ENCODE assay signal across 1 cellular context in the genomic region with DNA sequence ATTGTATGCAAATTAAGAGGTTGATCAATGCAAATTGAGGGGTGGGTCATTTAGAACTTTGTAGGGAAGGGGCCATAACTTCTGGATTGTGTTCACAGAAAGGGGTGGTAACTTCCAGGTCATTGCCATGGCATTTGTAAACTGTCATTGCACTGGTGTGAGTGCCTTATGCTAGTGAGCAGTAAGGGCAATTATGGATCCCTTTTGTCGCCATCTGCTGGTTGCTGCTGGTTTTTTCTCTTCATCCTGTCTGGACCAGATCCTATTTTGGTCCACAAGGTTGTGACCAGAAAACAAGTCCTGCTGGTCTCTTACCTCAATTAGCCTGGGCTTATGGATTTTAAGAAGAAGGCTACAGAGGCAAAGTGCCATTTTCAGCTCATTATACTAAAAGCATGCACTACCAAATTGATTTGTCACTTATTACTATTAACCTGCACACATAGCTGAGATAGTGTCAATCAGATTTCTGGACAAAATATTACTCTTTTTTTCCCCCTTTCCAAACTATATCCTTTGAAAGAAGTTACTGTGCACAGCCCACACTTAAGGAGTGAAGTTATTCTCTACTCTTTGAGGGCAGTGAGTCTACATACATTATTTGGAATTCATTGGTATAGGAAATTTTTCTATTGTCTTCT.
TF ChIP-seq lines count a peak whose summit lies in the region.

No MANE protein-coding gene starts in this region.

TF ChIP-seq in HepG2, 621 proteins besides CTCF, POLR2A, EP300 and RAD21 (continued from another document and continues in another):
- TF ChIP-seq, protein P1, sequence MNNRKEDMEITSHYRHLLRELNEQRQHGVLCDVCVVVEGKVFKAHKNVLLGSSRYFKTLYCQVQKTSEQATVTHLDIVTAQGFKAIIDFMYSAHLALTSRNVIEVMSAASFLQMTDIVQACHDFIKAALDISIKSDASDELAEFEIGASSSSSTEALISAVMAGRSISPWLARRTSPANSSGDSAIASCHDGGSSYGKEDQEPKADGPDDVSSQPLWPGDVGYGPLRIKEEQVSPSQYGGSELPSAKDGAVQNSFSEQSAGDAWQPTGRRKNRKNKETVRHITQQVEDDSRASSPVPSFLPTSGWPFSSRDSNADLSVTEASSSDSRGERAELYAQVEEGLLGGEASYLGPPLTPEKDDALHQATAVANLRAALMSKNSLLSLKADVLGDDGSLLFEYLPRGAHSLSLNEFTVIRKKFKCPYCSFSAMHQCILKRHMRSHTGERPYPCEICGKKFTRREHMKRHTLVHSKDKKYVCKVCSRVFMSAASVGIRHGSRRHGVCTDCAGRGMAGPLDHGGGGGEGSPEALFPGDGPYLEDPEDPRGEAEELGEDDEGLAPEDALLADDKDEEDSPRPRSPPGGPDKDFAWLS (CRISPR knock-in tag; IDR thresholded peaks at IDR 0.05; ENCODE audit: borderline replicate concordance): no peak
- TF ChIP-seq KLF16 (CRISPR knock-in tag; IDR thresholded peaks at IDR 0.05) (no peak), GATAD2A (CRISPR knock-in tag; IDR thresholded peaks at IDR 0.05) (0 out of 2 replicates have a peak, but pooled peaks have one; percentile 15), TARDBP (CRISPR knock-in tag; IDR thresholded peaks at IDR 0.05) (no peak), ZNF616 (CRISPR knock-in tag; IDR thresholded peaks at IDR 0.05; ENCODE audit: low read depth) (no peak), ATAD3A (CRISPR knock-in tag; IDR thresholded peaks at IDR 0.05) (no peak), ZNF367 (CRISPR knock-in tag; IDR thresholded peaks at IDR 0.05; ENCODE audit: borderline replicate concordance) (no peak), ZNF615 (CRISPR knock-in tag; IDR thresholded peaks at IDR 0.05; ENCODE audit: borderline replicate concordance) (no peak), ASH2L (IDR thresholded peaks at IDR 0.05; ENCODE audit: insufficient read length, low read depth, low read length) (no peak), RBM39 (IDR thresholded peaks at IDR 0.05; ENCODE audit: low read depth, low read length, poor library complexity, severe bottlenecking) (no peak), NR2C2 (CRISPR knock-in tag; IDR thresholded peaks at IDR 0.05; ENCODE audit: borderline replicate concordance) (peak; percentile 79), NRL (CRISPR knock-in tag; IDR thresholded peaks at IDR 0.05; ENCODE audit: borderline replicate concordance) (no peak), EEA1 (CRISPR knock-in tag; IDR thresholded peaks at IDR 0.05; ENCODE audit: borderline replicate concordance) (no peak), ARHGAP35 (CRISPR knock-in tag; IDR thresholded peaks at IDR 0.05; ENCODE audit: borderline replicate concordance) (no peak), ZNF776 (CRISPR knock-in tag; IDR thresholded peaks at IDR 0.05) (no peak), SIN3B (IDR thresholded peaks at IDR 0.05; ENCODE audit: low read length) (no peak), ZNF224 (CRISPR knock-in tag; IDR thresholded peaks at IDR 0.05) (no peak), PITX1 (CRISPR knock-in tag; IDR thresholded peaks at IDR 0.05) (no peak), HDAC1 (CRISPR knock-in tag; IDR thresholded peaks at IDR 0.05) (no peak), ZNF382 (CRISPR knock-in tag; IDR thresholded peaks at IDR 0.05; ENCODE audit: borderline replicate concordance) (no peak), ZBTB7B (CRISPR knock-in tag; IDR thresholded peaks at IDR 0.05) (no peak), SNRNP70 (IDR thresholded peaks at IDR 0.05; ENCODE audit: low read depth, low read length) (no peak), CBX5 (CRISPR knock-in tag; IDR thresholded peaks at IDR 0.05; ENCODE audit: borderline replicate concordance) (no peak), MIXL1 (CRISPR knock-in tag; IDR thresholded peaks at IDR 0.05) (peak; percentile 69), ATRX (CRISPR knock-in tag; IDR thresholded peaks at IDR 0.05; ENCODE audit: borderline replicate concordance) (no peak), NFKBIZ (CRISPR knock-in tag; IDR thresholded peaks at IDR 0.05) (no peak), ZNF432 (CRISPR knock-in tag; IDR thresholded peaks at IDR 0.05; ENCODE audit: borderline replicate concordance) (no peak), SMYD3 (CRISPR knock-in tag; IDR thresholded peaks at IDR 0.05) (no peak), NR2F2 (IDR thresholded peaks at IDR 0.05; ENCODE audit: borderline replicate concordance, low read depth) (no peak), CHCHD3 (CRISPR knock-in tag; IDR thresholded peaks at IDR 0.05) (no peak), HNRNPUL1 (IDR thresholded peaks at IDR 0.05; ENCODE audit: low read depth, low read length) (no peak), ZNF3 (CRISPR knock-in tag; IDR thresholded peaks at IDR 0.05) (no peak)
- TF ChIP-seq, protein P2, sequence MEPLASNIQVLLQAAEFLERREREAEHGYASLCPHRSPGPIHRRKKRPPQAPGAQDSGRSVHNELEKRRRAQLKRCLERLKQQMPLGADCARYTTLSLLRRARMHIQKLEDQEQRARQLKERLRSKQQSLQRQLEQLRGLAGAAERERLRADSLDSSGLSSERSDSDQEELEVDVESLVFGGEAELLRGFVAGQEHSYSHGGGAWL (CRISPR knock-in tag; IDR thresholded peaks at IDR 0.05): no peak
- TF ChIP-seq, protein P3, sequence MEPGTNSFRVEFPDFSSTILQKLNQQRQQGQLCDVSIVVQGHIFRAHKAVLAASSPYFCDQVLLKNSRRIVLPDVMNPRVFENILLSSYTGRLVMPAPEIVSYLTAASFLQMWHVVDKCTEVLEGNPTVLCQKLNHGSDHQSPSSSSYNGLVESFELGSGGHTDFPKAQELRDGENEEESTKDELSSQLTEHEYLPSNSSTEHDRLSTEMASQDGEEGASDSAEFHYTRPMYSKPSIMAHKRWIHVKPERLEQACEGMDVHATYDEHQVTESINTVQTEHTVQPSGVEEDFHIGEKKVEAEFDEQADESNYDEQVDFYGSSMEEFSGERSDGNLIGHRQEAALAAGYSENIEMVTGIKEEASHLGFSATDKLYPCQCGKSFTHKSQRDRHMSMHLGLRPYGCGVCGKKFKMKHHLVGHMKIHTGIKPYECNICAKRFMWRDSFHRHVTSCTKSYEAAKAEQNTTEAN (CRISPR knock-in tag; conservative IDR thresholded peaks at IDR 0.05): no peak
- TF ChIP-seq, protein P4, sequence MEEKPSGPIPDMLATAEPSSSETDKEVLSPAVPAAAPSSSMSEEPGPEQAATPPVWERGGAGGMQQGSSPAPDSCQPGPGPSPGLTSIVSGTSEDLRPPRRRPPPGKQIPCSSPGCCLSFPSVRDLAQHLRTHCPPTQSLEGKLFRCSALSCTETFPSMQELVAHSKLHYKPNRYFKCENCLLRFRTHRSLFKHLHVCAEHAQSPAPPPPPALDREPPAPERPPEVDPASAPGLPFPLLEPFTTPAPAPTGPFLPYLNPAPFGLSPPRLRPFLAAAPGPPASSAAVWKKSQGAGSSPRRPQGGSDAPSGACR (CRISPR knock-in tag; IDR thresholded peaks at IDR 0.05): no peak
- TF ChIP-seq, protein P5, sequence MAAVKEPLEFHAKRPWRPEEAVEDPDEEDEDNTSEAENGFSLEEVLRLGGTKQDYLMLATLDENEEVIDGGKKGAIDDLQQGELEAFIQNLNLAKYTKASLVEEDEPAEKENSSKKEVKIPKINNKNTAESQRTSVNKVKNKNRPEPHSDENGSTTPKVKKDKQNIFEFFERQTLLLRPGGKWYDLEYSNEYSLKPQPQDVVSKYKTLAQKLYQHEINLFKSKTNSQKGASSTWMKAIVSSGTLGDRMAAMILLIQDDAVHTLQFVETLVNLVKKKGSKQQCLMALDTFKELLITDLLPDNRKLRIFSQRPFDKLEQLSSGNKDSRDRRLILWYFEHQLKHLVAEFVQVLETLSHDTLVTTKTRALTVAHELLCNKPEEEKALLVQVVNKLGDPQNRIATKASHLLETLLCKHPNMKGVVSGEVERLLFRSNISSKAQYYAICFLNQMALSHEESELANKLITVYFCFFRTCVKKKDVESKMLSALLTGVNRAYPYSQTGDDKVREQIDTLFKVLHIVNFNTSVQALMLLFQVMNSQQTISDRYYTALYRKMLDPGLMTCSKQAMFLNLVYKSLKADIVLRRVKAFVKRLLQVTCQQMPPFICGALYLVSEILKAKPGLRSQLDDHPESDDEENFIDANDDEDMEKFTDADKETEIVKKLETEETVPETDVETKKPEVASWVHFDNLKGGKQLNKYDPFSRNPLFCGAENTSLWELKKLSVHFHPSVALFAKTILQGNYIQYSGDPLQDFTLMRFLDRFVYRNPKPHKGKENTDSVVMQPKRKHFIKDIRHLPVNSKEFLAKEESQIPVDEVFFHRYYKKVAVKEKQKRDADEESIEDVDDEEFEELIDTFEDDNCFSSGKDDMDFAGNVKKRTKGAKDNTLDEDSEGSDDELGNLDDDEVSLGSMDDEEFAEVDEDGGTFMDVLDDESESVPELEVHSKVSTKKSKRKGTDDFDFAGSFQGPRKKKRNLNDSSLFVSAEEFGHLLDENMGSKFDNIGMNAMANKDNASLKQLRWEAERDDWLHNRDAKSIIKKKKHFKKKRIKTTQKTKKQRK (IDR thresholded peaks at IDR 0.05; ENCODE audit: low read length): no peak
- TF ChIP-seq, protein P6, sequence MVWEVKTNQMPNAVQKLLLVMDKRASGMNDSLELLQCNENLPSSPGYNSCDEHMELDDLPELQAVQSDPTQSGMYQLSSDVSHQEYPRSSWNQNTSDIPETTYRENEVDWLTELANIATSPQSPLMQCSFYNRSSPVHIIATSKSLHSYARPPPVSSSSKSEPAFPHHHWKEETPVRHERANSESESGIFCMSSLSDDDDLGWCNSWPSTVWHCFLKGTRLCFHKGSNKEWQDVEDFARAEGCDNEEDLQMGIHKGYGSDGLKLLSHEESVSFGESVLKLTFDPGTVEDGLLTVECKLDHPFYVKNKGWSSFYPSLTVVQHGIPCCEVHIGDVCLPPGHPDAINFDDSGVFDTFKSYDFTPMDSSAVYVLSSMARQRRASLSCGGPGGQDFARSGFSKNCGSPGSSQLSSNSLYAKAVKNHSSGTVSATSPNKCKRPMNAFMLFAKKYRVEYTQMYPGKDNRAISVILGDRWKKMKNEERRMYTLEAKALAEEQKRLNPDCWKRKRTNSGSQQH (CRISPR knock-in tag; IDR thresholded peaks at IDR 0.05; ENCODE audit: low read depth): no peak
- TF ChIP-seq, protein P7, sequence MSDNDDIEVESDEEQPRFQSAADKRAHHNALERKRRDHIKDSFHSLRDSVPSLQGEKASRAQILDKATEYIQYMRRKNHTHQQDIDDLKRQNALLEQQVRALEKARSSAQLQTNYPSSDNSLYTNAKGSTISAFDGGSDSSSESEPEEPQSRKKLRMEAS (IDR thresholded peaks at IDR 0.05): no peak
- TF ChIP-seq, protein P8, sequence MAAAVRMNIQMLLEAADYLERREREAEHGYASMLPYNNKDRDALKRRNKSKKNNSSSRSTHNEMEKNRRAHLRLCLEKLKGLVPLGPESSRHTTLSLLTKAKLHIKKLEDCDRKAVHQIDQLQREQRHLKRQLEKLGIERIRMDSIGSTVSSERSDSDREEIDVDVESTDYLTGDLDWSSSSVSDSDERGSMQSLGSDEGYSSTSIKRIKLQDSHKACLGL (CRISPR knock-in tag; IDR thresholded peaks at IDR 0.05): no peak
- TF ChIP-seq, protein P9, sequence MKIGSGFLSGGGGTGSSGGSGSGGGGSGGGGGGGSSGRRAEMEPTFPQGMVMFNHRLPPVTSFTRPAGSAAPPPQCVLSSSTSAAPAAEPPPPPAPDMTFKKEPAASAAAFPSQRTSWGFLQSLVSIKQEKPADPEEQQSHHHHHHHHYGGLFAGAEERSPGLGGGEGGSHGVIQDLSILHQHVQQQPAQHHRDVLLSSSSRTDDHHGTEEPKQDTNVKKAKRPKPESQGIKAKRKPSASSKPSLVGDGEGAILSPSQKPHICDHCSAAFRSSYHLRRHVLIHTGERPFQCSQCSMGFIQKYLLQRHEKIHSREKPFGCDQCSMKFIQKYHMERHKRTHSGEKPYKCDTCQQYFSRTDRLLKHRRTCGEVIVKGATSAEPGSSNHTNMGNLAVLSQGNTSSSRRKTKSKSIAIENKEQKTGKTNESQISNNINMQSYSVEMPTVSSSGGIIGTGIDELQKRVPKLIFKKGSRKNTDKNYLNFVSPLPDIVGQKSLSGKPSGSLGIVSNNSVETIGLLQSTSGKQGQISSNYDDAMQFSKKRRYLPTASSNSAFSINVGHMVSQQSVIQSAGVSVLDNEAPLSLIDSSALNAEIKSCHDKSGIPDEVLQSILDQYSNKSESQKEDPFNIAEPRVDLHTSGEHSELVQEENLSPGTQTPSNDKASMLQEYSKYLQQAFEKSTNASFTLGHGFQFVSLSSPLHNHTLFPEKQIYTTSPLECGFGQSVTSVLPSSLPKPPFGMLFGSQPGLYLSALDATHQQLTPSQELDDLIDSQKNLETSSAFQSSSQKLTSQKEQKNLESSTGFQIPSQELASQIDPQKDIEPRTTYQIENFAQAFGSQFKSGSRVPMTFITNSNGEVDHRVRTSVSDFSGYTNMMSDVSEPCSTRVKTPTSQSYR (CRISPR knock-in tag; IDR thresholded peaks at IDR 0.05; ENCODE audit: borderline replicate concordance): no peak
- TF ChIP-seq, protein P10, sequence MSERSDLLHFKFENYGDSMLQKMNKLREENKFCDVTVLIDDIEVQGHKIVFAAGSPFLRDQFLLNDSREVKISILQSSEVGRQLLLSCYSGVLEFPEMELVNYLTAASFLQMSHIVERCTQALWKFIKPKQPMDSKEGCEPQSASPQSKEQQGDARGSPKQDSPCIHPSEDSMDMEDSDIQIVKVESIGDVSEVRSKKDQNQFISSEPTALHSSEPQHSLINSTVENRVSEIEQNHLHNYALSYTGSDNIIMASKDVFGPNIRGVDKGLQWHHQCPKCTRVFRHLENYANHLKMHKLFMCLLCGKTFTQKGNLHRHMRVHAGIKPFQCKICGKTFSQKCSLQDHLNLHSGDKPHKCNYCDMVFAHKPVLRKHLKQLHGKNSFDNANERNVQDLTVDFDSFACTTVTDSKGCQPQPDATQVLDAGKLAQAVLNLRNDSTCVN (CRISPR knock-in tag; IDR thresholded peaks at IDR 0.05; ENCODE audit: borderline replicate concordance): no peak
- TF ChIP-seq, protein P11, sequence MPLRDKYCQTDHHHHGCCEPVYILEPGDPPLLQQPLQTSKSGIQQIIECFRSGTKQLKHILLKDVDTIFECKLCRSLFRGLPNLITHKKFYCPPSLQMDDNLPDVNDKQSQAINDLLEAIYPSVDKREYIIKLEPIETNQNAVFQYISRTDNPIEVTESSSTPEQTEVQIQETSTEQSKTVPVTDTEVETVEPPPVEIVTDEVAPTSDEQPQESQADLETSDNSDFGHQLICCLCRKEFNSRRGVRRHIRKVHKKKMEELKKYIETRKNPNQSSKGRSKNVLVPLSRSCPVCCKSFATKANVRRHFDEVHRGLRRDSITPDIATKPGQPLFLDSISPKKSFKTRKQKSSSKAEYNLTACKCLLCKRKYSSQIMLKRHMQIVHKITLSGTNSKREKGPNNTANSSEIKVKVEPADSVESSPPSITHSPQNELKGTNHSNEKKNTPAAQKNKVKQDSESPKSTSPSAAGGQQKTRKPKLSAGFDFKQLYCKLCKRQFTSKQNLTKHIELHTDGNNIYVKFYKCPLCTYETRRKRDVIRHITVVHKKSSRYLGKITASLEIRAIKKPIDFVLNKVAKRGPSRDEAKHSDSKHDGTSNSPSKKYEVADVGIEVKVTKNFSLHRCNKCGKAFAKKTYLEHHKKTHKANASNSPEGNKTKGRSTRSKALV (CRISPR knock-in tag; IDR thresholded peaks at IDR 0.05): no peak
